6 cellular contexts compared by ENCODE assay signal in the genomic region with DNA sequence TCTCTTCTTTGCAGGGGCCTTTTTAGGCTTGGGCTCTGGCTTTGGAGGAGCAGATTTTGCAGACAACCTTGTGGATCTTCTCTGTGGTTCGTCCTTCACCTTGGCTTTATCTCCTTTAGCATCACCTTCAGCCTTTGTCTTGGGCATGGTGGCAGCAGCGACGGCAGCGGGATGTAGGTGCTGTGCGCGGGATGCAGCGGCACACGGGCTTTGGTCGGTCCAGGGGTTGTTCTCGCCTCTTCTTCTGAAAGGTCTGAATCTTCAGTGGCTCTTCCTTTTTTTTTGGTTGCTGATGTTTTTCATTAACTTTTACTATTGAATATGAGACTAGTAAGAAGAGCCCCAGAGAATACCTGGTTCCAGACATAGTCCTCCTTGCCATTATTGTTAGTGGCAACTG. TPM values are rescaled to one million over a fixed set of nuclear protein-coding genes. Genes with fewer than 3 reads are reported as not detected.
"Had no signal": no experiment of that assay in that cellular context is flagged by ENCODE, and none has a peak within 500 bp of the region (broad histone marks: within the 10 kb centered on the region; RNA-seq: fewer than 3 reads in every experiment).

No MANE protein-coding gene starts in this region.

- ATAC-seq: GM23338, K562 had no signal

- H3K27ac Mint-ChIP-seq: GM23338, H9 had no signal

- H3K4me3 Mint-ChIP-seq: GM23338, H9 had no signal

- H3K4me1 Mint-ChIP-seq: GM23338, H9 had no signal

- H3K9me3 Mint-ChIP-seq: GM23338, H9 had no signal

- H3K4me3 ChIP-seq: GM23338, K562 had no signal

- DNase-seq: H9, HCEC 1CT, IMR-90 had no signal

RNA-seq across cellular contexts. Expression of a gene that starts 10.0 kb away (rescaled TPM):
- total RNA-seq: HT-29 had no signal
